In genomic region chr17:10772425-10773380, GRCh38 we compare ENCODE assay signal across 8 cellular contexts. TPM values are rescaled to one million over a fixed set of nuclear protein-coding genes. Genes with fewer than 3 reads are reported as not detected.
A peak's percentile ranks its signal among the peaks of the same experiment; 100 is the strongest.
DNase-seq lines count a peak whose midpoint lies in the region; TF ChIP-seq lines count a peak whose summit lies in the region.

No MANE protein-coding gene starts in this region.

- no peak overlapping the region for H3K4me3 ChIP-seq in A673 (ENCODE audit: low read depth, low read length, poor library complexity, severe bottlenecking)
- H3K4me3 ChIP-seq in colonic mucosa, result no peak overlapping the region
- no peak overlapping the region for H3K4me3 ChIP-seq in osteoblast (ENCODE audit: insufficient read depth, low read length)

- H3K36me3 Mint-ChIP-seq in T-helper 2 cell treated with Interferon-gamma antibody and Interleukin-4, amounts not matched to agents 5 μg/mL and 100 μg/mL, for 36 hours (ENCODE audit: low read depth), result no peaks in the 10 kb centered on the region

- H2AFZ ChIP-seq in osteoblast (ENCODE audit: low read length), result no peak overlapping the region

- H3K4me3 Mint-ChIP-seq in T-helper 2 cell treated with Interferon-gamma antibody and Interleukin-4, amounts not matched to agents 5 μg/mL and 100 μg/mL, for 36 hours, result no peak overlapping the region

- no peaks in the 10 kb centered on the region for H3K4me1 Mint-ChIP-seq in T-helper 2 cell treated with Interferon-gamma antibody and Interleukin-4, amounts not matched to agents 5 μg/mL and 100 μg/mL, for 36 hours (ENCODE audit: low read depth)

- H3K36me3 ChIP-seq in A673 (ENCODE audit: insufficient read depth, low read length, poor library complexity, severe bottlenecking) (no peaks in the 10 kb centered on the region), colonic mucosa (no peaks in the 10 kb centered on the region), osteoblast (ENCODE audit: insufficient read depth, low read length) (no peaks in the 10 kb centered on the region)

- H3K79me2 ChIP-seq in osteoblast (ENCODE audit: insufficient read depth, low read length), result no peaks in the 10 kb centered on the region

- POLR2A ChIA-PET in A673 (lab: Charles Lee; ENCODE audit: low non-redundant PET), result no interaction called here
- POLR2A ChIA-PET in RWPE1 (lab: Yijun Ruan, JAX; ENCODE audit: low non-redundant PET), result no interaction called here

- DNase-seq in A673 (ENCODE audit: low spot score) (peak; percentile 98), GM13977 (ENCODE audit: low spot score) (no peak), RWPE1 (ENCODE audit: low spot score) (no peak), colonic mucosa (peak; percentile 97), osteoblast (ENCODE audit: insufficient read length, low spot score, missing footprints) (no peak), NCI-H1436 (lab: John Stamatoyannopoulos, UW) (no peak), NCI-H128 (lab: John Stamatoyannopoulos, UW; ENCODE audit: unreplicated experiment) (no peak)
- no peak for DNase-seq in T-helper 2 cell treated with Interferon-gamma antibody and Interleukin-4, amounts not matched to agents 5 μg/mL and 100 μg/mL, for 36 hours (ENCODE audit: low spot score)

- CTCF ChIA-PET in A673 (lab: Charles Lee) (no interaction called here), RWPE1 (lab: Yijun Ruan, JAX) (interaction anchor here (0.5 to 1.9 kb wide), 5 partner anchors 11 to 283 kb away, joined by 3 to 9 read pairs (median 3); no protein-coding TSS in a partner anchor)

- H3K27ac ChIP-seq in A673 (ENCODE audit: low read depth, low read length, poor library complexity, severe bottlenecking), result no peak overlapping the region
- no peak overlapping the region for H3K27ac ChIP-seq in RWPE1
- peak overlapping the region; percentile 53 for H3K27ac ChIP-seq in colonic mucosa
- H3K27ac ChIP-seq in osteoblast (ENCODE audit: low read depth, low read length), result no peak overlapping the region

- BruUV-seq in A673 (replicated peaks; lab: Mats Ljungman, UMichigan), result no TSS peak

- H3K9me3 Mint-ChIP-seq in T-helper 2 cell treated with Interferon-gamma antibody and Interleukin-4, amounts not matched to agents 5 μg/mL and 100 μg/mL, for 36 hours, result peaks cover 17% of the 10 kb centered on the region

- peaks cover 20% of the 10 kb centered on the region for H3K9me3 ChIP-seq in A673 (ENCODE audit: low read depth, low read length, poor library complexity, severe bottlenecking)
- H3K9me3 ChIP-seq in colonic mucosa, result no peaks in the 10 kb centered on the region
- no peaks in the 10 kb centered on the region for H3K9me3 ChIP-seq in osteoblast (ENCODE audit: low read depth, low read length)

- H3K27me3 ChIP-seq in A673 (replicated peaks; ENCODE audit: insufficient read depth, low read depth, low read length, poor library complexity) (peaks cover 77% of the 10 kb centered on the region), colonic mucosa (no peaks in the 10 kb centered on the region), osteoblast (ENCODE audit: insufficient read depth, low read length) (no peaks in the 10 kb centered on the region)

- peaks cover 12% of the 10 kb centered on the region for H3K4me1 ChIP-seq in A673 (ENCODE audit: insufficient read depth, low read length, poor library complexity, severe bottlenecking)
- H3K4me1 ChIP-seq in colonic mucosa, result no peaks in the 10 kb centered on the region
- no peaks in the 10 kb centered on the region for H3K4me1 ChIP-seq in osteoblast (ENCODE audit: insufficient read depth, low read length)

- H3K4me2 ChIP-seq in osteoblast (ENCODE audit: insufficient read depth, low read length), result no peak overlapping the region

- no peaks in the 10 kb centered on the region for H4K20me1 ChIP-seq in osteoblast (ENCODE audit: insufficient read depth, low read length)

- TF ChIP-seq CTCF in A673 (conservative IDR thresholded peaks at IDR 0.05; ENCODE audit: low read depth, low read length), result peak; percentile 82
- TF ChIP-seq CTCF in GM13977 (IDR thresholded peaks at IDR 0.05; ENCODE audit: extremely low read depth, insufficient read depth, missing control alignments), result peak; percentile 67
- peak; percentile 54 for TF ChIP-seq CTCF in RWPE1 (conservative IDR thresholded peaks at IDR 0.05; ENCODE audit: low read depth)
- TF ChIP-seq CTCF in colonic mucosa (IDR thresholded peaks at IDR 0.05), result peak; percentile 86
- TF ChIP-seq CTCF in osteoblast (IDR thresholded peaks at IDR 0.05; ENCODE audit: extremely low read depth, low read depth, low read length), result peak; percentile 34

- intact Hi-C loops in A673 (cut with micrococcal nuclease; ENCODE audit: unreplicated experiment) (no loop called here), colonic mucosa (cut with DNase I) (no loop called here)

- H3K27me3 Mint-ChIP-seq in T-helper 2 cell treated with Interferon-gamma antibody and Interleukin-4, amounts not matched to agents 5 μg/mL and 100 μg/mL, for 36 hours (ENCODE audit: low read depth), result no peaks in the 10 kb centered on the region

- peak overlapping the region in 1 of 2 donors; percentile 26 for H3K9ac ChIP-seq in colonic mucosa (ENCODE audit: low read depth in 2 of 2, low read length in 2 of 2)

- in situ Hi-C loops in GM13977 (cut with MboI; ENCODE audit: low pct_unique_long_range_greater_than_20kb, low sequenced_read_pairs, unreplicated experiment), result no loop called here

- H3K27ac Mint-ChIP-seq in T-helper 2 cell treated with Interferon-gamma antibody and Interleukin-4, amounts not matched to agents 5 μg/mL and 100 μg/mL, for 36 hours, result no peak overlapping the region

RNA-seq across cellular contexts. Expression of gene TMEM238L, which starts 31.2 kb away (rescaled TPM):
- total RNA-seq in A673 (2021) (not detected in 2 replicates), colonic mucosa (10 to 100 TPM; 63.1 to 68.8 TPM), osteoblast (not detected in 2 replicates)

RNA-seq across cellular contexts. Expression of gene TMEM220, which starts 42.9 kb away (rescaled TPM):
- total RNA-seq in A673 (2021) (0.11 and 1.4 TPM in 2 replicates), colonic mucosa (10 to 100 TPM; 14.5 to 17.6 TPM), osteoblast (3.2 and 3.3 TPM in 2 replicates)

Comparison
In these comparisons a context has a peak if more than half of its experiments do, and no peak if none do; other contexts are left out.
1. DNase-seq: peak in A673 (single experiment) and colonic mucosa (single experiment); none in GM13977 (single experiment), RWPE1 (single experiment), osteoblast (single experiment), T-helper 2 cell treated with Interferon-gamma antibody and Interleukin-4, amounts not matched to agents 5 μg/mL and 100 μg/mL, for 36 hours (single experiment), NCI-H1436 (single experiment) and NCI-H128 (single experiment).
2. CTCF ChIP-seq: peak in every context shown above with its lines; median percentile 86 in colonic mucosa; 82 in A673; 67 in GM13977; 54 in RWPE1; 34 in osteoblast.
3. RNA of gene TMEM238L, which starts 31.2 kb away (total RNA-seq): 63.1 to 68.8 TPM in colonic mucosa; not detected in A673 and not detected in osteoblast; every median in the first group is over 10 times any median in the second.